Comparison of ENCODE assay signal across 1 cellular context in genomic region chr21:37257967-37258877, GRCh38.
TF ChIP-seq lines count a peak whose summit lies in the region.

No MANE protein-coding gene starts in this region.

TF ChIP-seq in A549, 52 proteins besides CTCF, POLR2A, EP300 and RAD21 (continued from another document):
- TF ChIP-seq ELK1 (IDR thresholded peaks at IDR 0.05; ENCODE audit: low read depth, low read length), result no peak
- TF ChIP-seq JUNB (IDR thresholded peaks at IDR 0.05), result no peak
- TF ChIP-seq ESRRA (IDR thresholded peaks at IDR 0.05; ENCODE audit: borderline replicate concordance, low read length), result no peak
- no peak for TF ChIP-seq BCL3 (IDR thresholded peaks at IDR 0.05)
- TF ChIP-seq MYC (IDR thresholded peaks at IDR 0.05; ENCODE audit: borderline replicate concordance, low read length), result peak; percentile 16; the same call in 1 of the 2 replicates
- TF ChIP-seq HOXA7 (CRISPR knock-in tag; IDR thresholded peaks at IDR 0.05), result no peak
- TF ChIP-seq CHD4 (IDR thresholded peaks at IDR 0.05; ENCODE audit: borderline replicate concordance), result no peak
- peak; percentile 86 for TF ChIP-seq MAX (IDR thresholded peaks at IDR 0.05)
- TF ChIP-seq RCOR1 (IDR thresholded peaks at IDR 0.05; ENCODE audit: low read depth, low read length), result no peak
- TF ChIP-seq CBX8 (IDR thresholded peaks at IDR 0.05), result no peak
- TF ChIP-seq KDM1A (IDR thresholded peaks at IDR 0.05; ENCODE audit: low read depth), result no peak
- TF ChIP-seq GATA3 (IDR thresholded peaks at IDR 0.05; ENCODE audit: borderline replicate concordance), result no peak
- TF ChIP-seq E2F6 (IDR thresholded peaks at IDR 0.05; ENCODE audit: borderline replicate concordance, low read depth), result peak; percentile 85
- TF ChIP-seq BHLHE40 (IDR thresholded peaks at IDR 0.05; ENCODE audit: low read depth, low read length), result no peak
- no peak for TF ChIP-seq RNF2 (IDR thresholded peaks at IDR 0.05; ENCODE audit: borderline replicate concordance, low read depth)
- TF ChIP-seq HDAC2 (IDR thresholded peaks at IDR 0.05), result no peak
TF ChIP-seq in A549: peak in this region for 5.
